In genomic region chr4:80265571-80266266, GRCh38 we compare ENCODE assay signal across 10 cellular contexts. TPM values are rescaled to one million over a fixed set of nuclear protein-coding genes. Genes with fewer than 3 reads are reported as not detected.
A peak's percentile ranks its signal among the peaks of the same experiment; 100 is the strongest.
DNase-seq lines count a peak whose midpoint lies in the region; ATAC-seq, FAIRE-seq and TF ChIP-seq lines count a peak whose summit lies in the region.
"Had no signal": no experiment of that assay in that cellular context is flagged by ENCODE, and none has a peak within 500 bp of the region (broad histone marks: within the 10 kb centered on the region; RNA-seq: fewer than 3 reads in every experiment).

No MANE protein-coding gene starts in this region.

- H3K4me1 ChIP-seq in esophagus squamous epithelium (peaks cover 8 to 34% (median 10%) of the 10 kb centered on the region in 3 donors), pancreas (no peaks in the 10 kb centered on the region), thyroid gland (peaks cover 17 to 18% of the 10 kb centered on the region in 2 donors)

- H3K36me3 ChIP-seq in esophagus squamous epithelium (no peaks in the 10 kb centered on the region), pancreas (no peaks in the 10 kb centered on the region), thyroid gland (no peaks in the 10 kb centered on the region)

- TF ChIP-seq CTCF in esophagus squamous epithelium (IDR thresholded peaks at IDR 0.05) (no peak), pancreas (IDR thresholded peaks at IDR 0.05) (no peak), thyroid gland (IDR thresholded peaks at IDR 0.05) (no peak)

- H3K27ac ChIP-seq in esophagus squamous epithelium (no peak overlapping the region), pancreas (no peak overlapping the region), thyroid gland (no peak overlapping the region)

- H3K9me3 ChIP-seq in esophagus squamous epithelium (no peaks in the 10 kb centered on the region), pancreas (no peaks in the 10 kb centered on the region), thyroid gland (no peaks in the 10 kb centered on the region)

- no peak for FAIRE-seq in pancreas (lab: Jason Lieb, UNC)
- FAIRE-seq: A204.1, TTC549 had no signal

- TF ChIP-seq POLR2A in esophagus squamous epithelium (IDR thresholded peaks at IDR 0.05) (no peak), thyroid gland (IDR thresholded peaks at IDR 0.05) (no peak)

- DNase-seq in DMS153 treated with DMSO at 0.1 percent for 48 hours (lab: John Stamatoyannopoulos, UW; ENCODE audit: unreplicated experiment) = peak; percentile 5
- no peak for DNase-seq in DMS153 (lab: John Stamatoyannopoulos, UW)
- DNase-seq in RPMI7951 (ENCODE audit: low read depth) = peak; percentile 69
- no peak for DNase-seq in esophagus squamous epithelium (lab: John Stamatoyannopoulos, UW)
- DNase-seq in pancreas = no peak
- no peak for DNase-seq in COLO829 (ENCODE audit: low spot score)
- no peak for DNase-seq in thyroid gland

- intact Hi-C loops in esophagus squamous epithelium (cut with DNase I) = no loop called here
- intact Hi-C loops in pancreas (cut with DNase I) = no loop called here
- intact Hi-C loops in thyroid gland (cut with DNase I) = no loop called here

- peaks cover 0 to 98% (median 25%) of the 10 kb centered on the region in 4 donors for H3K27me3 ChIP-seq in esophagus squamous epithelium
- H3K27me3 ChIP-seq in pancreas = peaks cover 0 to 20% (median 4%) of the 10 kb centered on the region in 4 donors
- H3K27me3 ChIP-seq in thyroid gland = peaks cover 19% of the 10 kb centered on the region

- H3K4me3 ChIP-seq in esophagus squamous epithelium (peak overlapping the region; percentile 4 to 62 (median 32)), pancreas (peak overlapping the region in 2 of 4 donors; percentile 10 to 43), thyroid gland (replicated peaks in 1 of 3) (peak overlapping the region in 1 of 3 donors; percentile 17)

- ATAC-seq in pancreas = peak in 3 of 4 donors; percentile 28 to 63 (median 42)
- no peak for ATAC-seq in HG03097 (IDR thresholded peaks at IDR 0.05; ENCODE audit: low FRiP score, unreplicated experiment)

- 0 to 1% methylated on average over 26 to 28 of the region's 36 CpGs for WGBS in esophagus squamous epithelium, 2 donors
- WGBS in pancreas, 2 donors = 1% methylated on average over 30 to 36 of the region's 36 CpGs
- 2 to 3% methylated on average over 30 to 36 of the region's 36 CpGs for WGBS in thyroid gland, 2 donors

RNA-seq across cellular contexts. Expression of gene FGF5, which starts 0.7 kb away (rescaled TPM):
- total RNA-seq in RPMI7951 (2014; rRNA removed; shearing (Covaris generic)) = 3.1 and 5.4 TPM in 2 replicates
- total RNA-seq in esophagus squamous epithelium (not detected), pancreas (not detected), thyroid gland (not detected)
- polyA plus RNA-seq in pancreas = not detected

Comparison
In these comparisons a context has a peak if more than half of its experiments do, and no peak if none do; other contexts are left out.
1. DNase-seq: peak in DMS153 treated with DMSO at 0.1 percent for 48 hours (single experiment) and RPMI7951 (single experiment); none in DMS153 (single experiment), esophagus squamous epithelium (single experiment), pancreas (0 of 6), COLO829 (single experiment) and thyroid gland (0 of 2).